ENCODE assay signal across 3 cellular contexts in genomic region chrX:125678258-125678657, GRCh38.
"Had no signal": no experiment of that assay in that cellular context is flagged by ENCODE, and none has a peak within 500 bp of the region (broad histone marks: within the 10 kb centered on the region; RNA-seq: fewer than 3 reads in every experiment).

No MANE protein-coding gene starts in this region.

- DNase-seq: GDM1, GF-D8 had no signal

- H3K4me3 ChIP-seq: GM12878 had no signal
